In the genomic region with DNA sequence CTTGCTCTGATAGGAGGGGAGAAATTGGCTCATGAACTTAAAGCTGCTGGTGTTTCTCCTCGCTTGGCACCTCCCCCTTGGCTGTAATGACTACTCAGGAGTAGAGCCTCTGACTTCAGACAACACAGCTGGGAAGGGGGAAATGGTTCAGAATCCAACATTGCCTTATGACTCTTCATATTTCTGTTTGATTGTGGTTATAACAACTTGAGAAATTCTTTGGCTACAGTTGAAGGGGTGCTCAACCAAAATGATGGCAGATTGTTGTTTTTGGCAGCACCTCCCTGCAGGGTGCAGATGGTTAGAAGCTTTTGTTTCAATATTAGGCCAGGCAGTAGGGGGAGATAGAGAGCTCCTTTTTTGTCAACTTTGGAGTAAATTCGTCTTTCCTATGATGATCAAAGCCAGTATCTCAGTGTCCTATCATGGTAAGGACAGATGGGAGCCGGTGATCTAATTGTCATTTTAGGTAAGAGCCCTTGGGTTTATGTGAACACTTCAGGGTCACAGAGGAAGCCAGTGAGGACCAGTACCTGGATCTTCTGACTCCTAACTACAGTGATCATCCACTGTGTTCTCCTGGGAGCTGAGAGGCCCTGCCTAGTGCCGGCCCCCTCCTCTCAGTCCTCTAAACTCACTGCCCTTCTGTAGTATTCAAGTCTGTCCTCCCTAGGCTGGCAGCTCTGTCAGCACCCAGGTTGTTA, we compare ENCODE assay signal across 9 cellular contexts. TPM values are rescaled to one million over a fixed set of nuclear protein-coding genes. Genes with fewer than 3 reads are reported as not detected.
DNase-seq lines count a peak whose midpoint lies in the region; ATAC-seq, FAIRE-seq and TF ChIP-seq lines count a peak whose summit lies in the region.
"Had no signal": no experiment of that assay in that cellular context is flagged by ENCODE, and none has a peak within 500 bp of the region (broad histone marks: within the 10 kb centered on the region; RNA-seq: fewer than 3 reads in every experiment).

No MANE protein-coding gene starts in this region.

- H3K9ac ChIP-seq in MM.1S (ENCODE audit: low read length) (no peak overlapping the region), fibroblast of lung (ENCODE audit: insufficient read depth, low read length) (no peak overlapping the region)

- ATAC-seq in A549 = peak in 1 of 2 experiments; percentile 26; a peak in 1 of 6 replicates
- ATAC-seq in T-helper 17 cell = peak; percentile 75
- peak; percentile 59 to 67 for ATAC-seq in natural killer cell treated with Interleukin-12 subunit alpha and Interleukin-12 subunit beta and Interleukin-15 and Interleukin-18, amount 100 ng/mL, for 72 hours
- no peak for ATAC-seq in HG03097 (IDR thresholded peaks at IDR 0.05; ENCODE audit: low FRiP score, unreplicated experiment)
- no peak for ATAC-seq in HG03565 (IDR thresholded peaks at IDR 0.05; ENCODE audit: unreplicated experiment)

- POLR2A ChIA-PET in A549 (lab: Yijun Ruan, JAX) = no interaction called here

- H3K4me1 ChIP-seq in A549 (no peaks in the 10 kb centered on the region), MM.1S (ENCODE audit: low read length) (no peaks in the 10 kb centered on the region), fibroblast of lung (ENCODE audit: control insufficient read depth, extremely low read depth, insufficient read depth, low read length) (peaks cover 31% of the 10 kb centered on the region)

- H3K27ac ChIP-seq in A549 (no peak overlapping the region), MM.1S (ENCODE audit: low read length) (no peak overlapping the region), fibroblast of lung (ENCODE audit: insufficient read depth, low read length) (peak overlapping the region; percentile 69)

- no peak for TF ChIP-seq POLR2A in A549 (IDR thresholded peaks at IDR 0.05; ENCODE audit: low read length)

- no peaks in the 10 kb centered on the region for H3K9me2 ChIP-seq in MM.1S (replicated peaks; ENCODE audit: insufficient read depth, low read length)

- no peak for TF ChIP-seq EP300 in A549 (IDR thresholded peaks at IDR 0.05)

- 67% methylated on average over 3 of the region's 4 CpGs for WGBS in A549 (ENCODE audit: missing lambda C conversion rate)

- TF ChIP-seq RAD21 in A549 (conservative IDR thresholded peaks at IDR 0.05 in 1 of 2, IDR thresholded peaks at IDR 0.05 in 1 of 2) = peak; percentile 25 to 40; a peak in 4 of 5 replicates

- no peak for FAIRE-seq in A549 (lab: Jason Lieb, UNC)

- CTCF ChIA-PET in A549 (lab: Yijun Ruan, JAX) = interaction anchor here (0.8 to 6.2 kb wide), 15 partner anchors 10 to 149 kb away, joined by 3 to 40 read pairs (median 4); a partner anchor contains a TSS

- DNase-seq in A549 (ENCODE audit: low read depth in 1 of 2, low spot score in 1 of 2) (peak in 1 of 2 experiments; percentile 22), GM03348 (ENCODE audit: low spot score) (peak; percentile 89), MM.1S (peak; percentile 58), T-helper 17 cell (no peak), fibroblast of lung (ENCODE audit: low read depth in 2 of 2) (peak; percentile 98 to 99)
- DNase-seq in natural killer cell treated with Interleukin-12 subunit alpha and Interleukin-12 subunit beta and Interleukin-15 and Interleukin-18, amount 100 ng/mL, for 72 hours (ENCODE audit: low spot score) = peak; percentile 64

- H3K4me2 ChIP-seq in A549 (no peak overlapping the region), MM.1S (ENCODE audit: low read depth, low read length) (no peak overlapping the region), fibroblast of lung (ENCODE audit: extremely low read depth, insufficient read depth, low read length) (peak overlapping the region; percentile 65)

- H3K27me3 ChIP-seq in MM.1S (replicated peaks; ENCODE audit: insufficient read depth, low read length) (no peaks in the 10 kb centered on the region), fibroblast of lung (ENCODE audit: control insufficient read depth, insufficient read depth, low read length) (no peaks in the 10 kb centered on the region)

- peaks cover 30% of the 10 kb centered on the region for H3K36me3 Mint-ChIP-seq in T-helper 17 cell (ENCODE audit: low read depth)
- H3K36me3 Mint-ChIP-seq in natural killer cell treated with Interleukin-12 subunit alpha and Interleukin-12 subunit beta and Interleukin-15 and Interleukin-18, amount 100 ng/mL, for 72 hours = peaks cover 39% of the 10 kb centered on the region

- peak overlapping the region; percentile 70 for H3K27ac Mint-ChIP-seq in T-helper 17 cell
- H3K27ac Mint-ChIP-seq in natural killer cell treated with Interleukin-12 subunit alpha and Interleukin-12 subunit beta and Interleukin-15 and Interleukin-18, amount 100 ng/mL, for 72 hours = peak overlapping the region; percentile 9

- peaks cover 31% of the 10 kb centered on the region for H3K9me3 ChIP-seq in A549
- H3K9me3 ChIP-seq in MM.1S (replicated peaks; ENCODE audit: insufficient read depth, low read length) = no peaks in the 10 kb centered on the region
- H3K9me3 ChIP-seq in T-helper 17 cell (ENCODE audit: control insufficient read depth, low read length, poor library complexity, severe bottlenecking) = no peaks in the 10 kb centered on the region
- H3K9me3 ChIP-seq in fibroblast of lung (ENCODE audit: control insufficient read depth, insufficient read depth, low read depth, low read length) = no peaks in the 10 kb centered on the region

- H3K36me3 ChIP-seq in MM.1S (replicated peaks; ENCODE audit: insufficient read depth, low read length) (no peaks in the 10 kb centered on the region; the same call in 1 of the 2 replicates), fibroblast of lung (ENCODE audit: control insufficient read depth, insufficient read depth, low read length) (peaks cover 19% of the 10 kb centered on the region)

- no peaks in the 10 kb centered on the region for H3K27me3 Mint-ChIP-seq in T-helper 17 cell
- H3K27me3 Mint-ChIP-seq in natural killer cell treated with Interleukin-12 subunit alpha and Interleukin-12 subunit beta and Interleukin-15 and Interleukin-18, amount 100 ng/mL, for 72 hours = no peaks in the 10 kb centered on the region

- no peak overlapping the region for H3K4me3 Mint-ChIP-seq in T-helper 17 cell
- H3K4me3 Mint-ChIP-seq in natural killer cell treated with Interleukin-12 subunit alpha and Interleukin-12 subunit beta and Interleukin-15 and Interleukin-18, amount 100 ng/mL, for 72 hours = no peak overlapping the region

- no peak overlapping the region for H2AFZ ChIP-seq in MM.1S (ENCODE audit: low read length)
- H2AFZ ChIP-seq in fibroblast of lung (ENCODE audit: low read length) = no peak overlapping the region

- H3K79me2 ChIP-seq in MM.1S (ENCODE audit: low read length) = peaks cover 37% of the 10 kb centered on the region
- peaks cover 8% of the 10 kb centered on the region for H3K79me2 ChIP-seq in fibroblast of lung (ENCODE audit: control insufficient read depth, insufficient read depth, low read length)

- no peaks in the 10 kb centered on the region for H3K9me3 Mint-ChIP-seq in natural killer cell treated with Interleukin-12 subunit alpha and Interleukin-12 subunit beta and Interleukin-15 and Interleukin-18, amount 100 ng/mL, for 72 hours

- TF ChIP-seq CTCF in A549 (IDR thresholded peaks at IDR 0.05) = peak; percentile 46
- TF ChIP-seq CTCF in MM.1S (IDR thresholded peaks at IDR 0.05; ENCODE audit: low read length) = peak; percentile 76
- peak; percentile 82 for TF ChIP-seq CTCF in fibroblast of lung (conservative IDR thresholded peaks at IDR 0.05 in 1 of 2, IDR thresholded peaks at IDR 0.05 in 1 of 2; ENCODE audit: low read depth in 1 of 2, low read length in 2 of 2)

- peaks cover 33% of the 10 kb centered on the region for H3K4me1 Mint-ChIP-seq in T-helper 17 cell
- H3K4me1 Mint-ChIP-seq in natural killer cell treated with Interleukin-12 subunit alpha and Interleukin-12 subunit beta and Interleukin-15 and Interleukin-18, amount 100 ng/mL, for 72 hours (ENCODE audit: low read depth in 2 of 2) = peaks cover 10 to 11% of the 10 kb centered on the region in 2 donors

- H3F3A ChIP-seq in MM.1S (ENCODE audit: insufficient read depth, low read length) = no peaks in the 10 kb centered on the region

- H3K4me3 ChIP-seq in A549 (no peak overlapping the region), MM.1S (ENCODE audit: low read length) (no peak overlapping the region), fibroblast of lung (replicated peaks in 1 of 4; ENCODE audit: control extremely low read depth in 1 of 4, insufficient read depth in 1 of 4, low read depth in 3 of 4, low read length in 4 of 4) (no peak overlapping the region)
- H3K4me3 ChIP-seq: skin epidermis had no signal

- H4K20me1 ChIP-seq in MM.1S (ENCODE audit: insufficient read depth, low read length) (no peaks in the 10 kb centered on the region), fibroblast of lung (ENCODE audit: control insufficient read depth, extremely low read depth, insufficient read depth, low read length) (no peaks in the 10 kb centered on the region)

TF ChIP-seq in A549, 52 proteins besides CTCF, POLR2A, EP300 and RAD21 (continues in another document):
- TF ChIP-seq FOSL2 (IDR thresholded peaks at IDR 0.05) (no peak), FOSL2 (CRISPR knock-in tag; IDR thresholded peaks at IDR 0.05) (no peak), FOSB (CRISPR knock-in tag; IDR thresholded peaks at IDR 0.05) (no peak)

RNA-seq across cellular contexts. Expression of a gene that starts 39.9 kb away (rescaled TPM):
- polyA plus RNA-seq in A549 (2011; rRNA removed) (26.7 and 28.4 TPM in 2 replicates), A549 (2017; fragmentation: RNase III; extraction: RNeasy Plus Mini Kit Qiagen cat#74134 plus additional on column Dnase treatment) (16.1 to 17.1 TPM (median 16.4 TPM) in 3 replicates), fibroblast of lung (17.5 and 23.9 TPM in 2 replicates)
- 9.2 and 11.5 TPM in 2 replicates for polyA plus RNA-seq in A549 (2012; cell fraction: cytosol; rRNA removed)
- 14.9 and 28.4 TPM in 2 replicates for polyA plus RNA-seq in A549 (2012; cell fraction: nucleus; rRNA removed)
- polyA minus RNA-seq in A549 (2011; rRNA and poly(A)+ RNA removed) = 19.8 and 22.9 TPM in 2 replicates
- total RNA-seq in T-helper 17 cell (10 to 100 TPM; 47.7 to 51.2 TPM), fibroblast of lung (21.1 and 23.8 TPM in 2 replicates)
- 9.8 and 12.7 TPM in 2 replicates for polyA plus RNA-seq in fibroblast of lung (2012)
- polyA minus RNA-seq in fibroblast of lung (ENCODE audit: low replicate concordance) = 14.9 and 18.0 TPM in 2 replicates
- 10 to 100 TPM; 46.4 to 85.4 TPM for total RNA-seq in natural killer cell treated with Interleukin-12 subunit alpha and Interleukin-12 subunit beta and Interleukin-15 and Interleukin-18, amount 100 ng/mL, for 72 hours

RNA-seq across cellular contexts. Expression of a gene that starts 40.2 kb away (rescaled TPM):
- 27.9 and 30.6 TPM in 2 replicates for polyA plus RNA-seq in A549 (2011; rRNA removed)
- polyA plus RNA-seq in A549 (2012; cell fraction: cytosol; rRNA removed) = 19.5 and 23.1 TPM in 2 replicates
- 21.4 and 25.4 TPM in 2 replicates for polyA plus RNA-seq in A549 (2012; cell fraction: nucleus; rRNA removed)
- 19.6 to 20.6 TPM (median 20.0 TPM) in 3 replicates for polyA plus RNA-seq in A549 (2017; fragmentation: RNase III; extraction: RNeasy Plus Mini Kit Qiagen cat#74134 plus additional on column Dnase treatment)
- polyA minus RNA-seq in A549 (2011; rRNA and poly(A)+ RNA removed) = 39.8 and 40.6 TPM in 2 replicates
- total RNA-seq in T-helper 17 cell = 10 to 100 TPM; 15.5 to 16.0 TPM
- total RNA-seq in fibroblast of lung = 15.9 and 20.0 TPM in 2 replicates
- 12.6 and 17.9 TPM in 2 replicates for polyA plus RNA-seq in fibroblast of lung
- 7.5 and 11.8 TPM in 2 replicates for polyA plus RNA-seq in fibroblast of lung (2012)
- 22.2 and 30.7 TPM in 2 replicates for polyA minus RNA-seq in fibroblast of lung (ENCODE audit: low replicate concordance)
- total RNA-seq in natural killer cell treated with Interleukin-12 subunit alpha and Interleukin-12 subunit beta and Interleukin-15 and Interleukin-18, amount 100 ng/mL, for 72 hours = 10 to 100 TPM; 30.8 to 53.1 TPM

Comparison
In these comparisons a context has a peak if more than half of its experiments do, and no peak if none do; other contexts are left out.
1. ATAC-seq: peak in T-helper 17 cell (single experiment) and natural killer cell treated with Interleukin-12 subunit alpha and Interleukin-12 subunit beta and Interleukin-15 and Interleukin-18, amount 100 ng/mL, for 72 hours (2 of 2); none in HG03097 (single experiment) and HG03565 (single experiment).
2. DNase-seq: peak in GM03348 (single experiment), MM.1S (single experiment), fibroblast of lung (2 of 2) and natural killer cell treated with Interleukin-12 subunit alpha and Interleukin-12 subunit beta and Interleukin-15 and Interleukin-18, amount 100 ng/mL, for 72 hours (single experiment); none in T-helper 17 cell (0 of 3).
3. Peak in every context shown above with its lines, with median percentiles within 50 percentile points of each other: CTCF ChIP-seq.